Comparison of ENCODE assay signal across 1 cellular context in the genomic region with DNA sequence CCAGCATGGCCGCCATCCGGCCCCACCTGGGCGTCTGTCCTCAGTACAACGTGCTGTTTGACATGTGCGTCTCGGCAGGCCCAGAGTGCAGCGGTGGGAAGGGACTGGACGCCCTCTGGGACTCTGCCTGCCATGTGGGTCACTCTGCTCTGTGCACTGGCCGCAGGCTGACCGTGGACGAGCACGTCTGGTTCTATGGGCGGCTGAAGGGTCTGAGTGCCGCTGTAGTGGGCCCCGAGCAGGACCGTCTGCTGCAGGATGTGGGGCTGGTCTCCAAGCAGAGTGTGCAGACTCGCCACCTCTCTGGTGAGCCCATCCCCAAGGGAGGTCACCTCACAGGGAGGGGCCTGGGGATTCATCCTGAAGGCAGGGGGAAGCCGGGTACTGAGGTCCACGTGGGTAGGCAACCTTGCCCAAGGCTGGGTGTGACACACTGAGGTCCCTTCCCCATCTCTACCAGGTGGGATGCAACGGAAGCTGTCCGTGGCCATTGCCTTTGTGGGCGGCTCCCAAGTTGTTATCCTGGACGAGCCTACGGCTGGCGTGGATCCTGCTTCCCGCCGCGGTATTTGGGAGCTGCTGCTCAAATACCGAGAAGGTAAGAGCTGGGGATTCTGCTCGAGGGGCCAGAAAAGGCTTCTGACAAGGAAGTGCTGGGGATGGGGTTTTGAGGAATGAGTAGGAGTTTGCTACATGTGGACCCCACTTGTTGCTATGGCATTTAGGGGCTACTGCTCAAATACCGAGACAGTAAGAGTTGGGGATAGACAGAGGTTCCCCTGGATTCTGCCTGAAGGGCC.
TF ChIP-seq lines count a peak whose summit lies in the region.

No MANE protein-coding gene starts in this region.

TF ChIP-seq in H1, 55 proteins besides CTCF, POLR2A, EP300 and RAD21:
- TF ChIP-seq RFX5 (IDR thresholded peaks at IDR 0.05; ENCODE audit: borderline replicate concordance, low read depth, low read length): no peak
- TF ChIP-seq SIX5 (IDR thresholded peaks at IDR 0.05; ENCODE audit: low read depth, low read length): no peak
